ENCODE assay signal across 7 cellular contexts in genomic region chr9:78297672-78297961, GRCh38. TPM values are rescaled to one million over a fixed set of nuclear protein-coding genes. Genes with fewer than 3 reads are reported as not detected.
DNase-seq lines count a peak whose midpoint lies in the region; TF ChIP-seq lines count a peak whose summit lies in the region.

No MANE protein-coding gene starts in this region.

- TF ChIP-seq POLR2A in GM19099 (IDR thresholded peaks at IDR 0.05; ENCODE audit: extremely low read depth, insufficient read length, low read depth), result peak; percentile 8

- H3K4me1 Mint-ChIP-seq in nephron, result peaks cover 45% of the 10 kb centered on the region

- no peaks in the 10 kb centered on the region for H3K9me3 ChIP-seq in KOPT-K1 (ENCODE audit: insufficient read depth, low read length, poor library complexity, severe bottlenecking)
- no peaks in the 10 kb centered on the region for H3K9me3 ChIP-seq in colonic mucosa

- peak overlapping the region in 1 of 2 donors; percentile 1 for H3K9ac ChIP-seq in colonic mucosa (ENCODE audit: low read depth in 2 of 2, low read length in 2 of 2)

- no peaks in the 10 kb centered on the region for H3K27me3 ChIP-seq in colonic mucosa

- peak overlapping the region; percentile 89 to 94 (median 90) for H3K27ac Mint-ChIP-seq in nephron

- H3K36me3 Mint-ChIP-seq in nephron (ENCODE audit: low read depth), result peaks cover 17% of the 10 kb centered on the region

- peak overlapping the region; percentile 90 for H3K27ac ChIP-seq in KOPT-K1 (ENCODE audit: low read depth, low read length, poor library complexity, severe bottlenecking)
- no peak overlapping the region for H3K27ac ChIP-seq in colonic mucosa

- H3K4me1 ChIP-seq in colonic mucosa, result peaks cover 19% of the 10 kb centered on the region

- intact Hi-C loops in colonic mucosa (cut with DNase I), result no loop called here
- intact Hi-C loops in posterior vena cava (cut with DNase I), result no loop called here

- no peaks in the 10 kb centered on the region for H3K9me3 Mint-ChIP-seq in nephron

- H3K4me3 Mint-ChIP-seq in nephron, result peak overlapping the region; percentile 88 to 94 (median 92)

- TF ChIP-seq CTCF in colonic mucosa (IDR thresholded peaks at IDR 0.05) (no peak), nephron (IDR thresholded peaks at IDR 0.05; ENCODE audit: unreplicated experiment in 3 of 3) (no peak)

- H3K36me3 ChIP-seq in KOPT-K1 (ENCODE audit: insufficient read depth, low read length) (peaks cover 29% of the 10 kb centered on the region), colonic mucosa (no peaks in the 10 kb centered on the region)

- DNase-seq in colonic mucosa (no peak), CD1c-positive myeloid dendritic cell (ENCODE audit: extremely low spot score) (no peak), DMS53 treated with DMSO at 0.1 percent for 48 hours (lab: John Stamatoyannopoulos, UW; ENCODE audit: unreplicated experiment) (no peak), posterior vena cava (ENCODE audit: low spot score) (no peak)

- peak overlapping the region; percentile 68 for H3K4me3 ChIP-seq in colonic mucosa

- H3K27me3 Mint-ChIP-seq in nephron (ENCODE audit: low read depth), result peaks cover 7% of the 10 kb centered on the region

RNA-seq across cellular contexts. Expression of gene PSAT1, which starts 0.7 kb away (rescaled TPM):
- total RNA-seq in colonic mucosa (10 to 100 TPM in 1 of 2 donors, 1 to 10 TPM in 1; 7.5 to 28.5 TPM), posterior vena cava (10 to 100 TPM in 1 of 2 donors, 1 to 10 TPM in 1; 2.5 to 18.6 TPM)
